In the genomic region with DNA sequence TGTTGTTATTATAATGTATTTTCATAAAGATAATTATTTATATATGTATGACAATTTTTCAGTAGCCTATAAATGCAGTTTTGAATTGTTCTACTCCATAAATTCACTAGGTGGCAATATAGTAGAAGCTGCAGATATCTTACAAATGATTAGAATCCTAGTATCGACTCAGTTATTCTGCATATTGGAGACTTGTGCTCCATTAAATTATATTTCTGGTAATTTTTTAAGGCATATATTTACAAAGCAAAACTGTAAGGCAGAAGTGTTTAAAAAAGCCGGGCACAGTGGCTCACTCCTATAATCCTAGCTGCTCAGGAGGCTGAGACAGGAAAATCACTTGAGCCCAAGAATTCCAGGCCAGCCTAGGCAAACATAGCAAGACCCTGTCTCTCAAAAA, we compare ENCODE assay signal across 10 cellular contexts. TPM values are rescaled to one million over a fixed set of nuclear protein-coding genes. Genes with fewer than 3 reads are reported as not detected.
DNase-seq lines count a peak whose midpoint lies in the region; ATAC-seq and TF ChIP-seq lines count a peak whose summit lies in the region.
"Had no signal": no experiment of that assay in that cellular context is flagged by ENCODE, and none has a peak within 500 bp of the region (broad histone marks: within the 10 kb centered on the region; RNA-seq: fewer than 3 reads in every experiment).

No MANE protein-coding gene starts in this region.

- no peaks in the 10 kb centered on the region for H3K4me1 ChIP-seq in gastrocnemius medialis

- DNase-seq in DMS53 (lab: John Stamatoyannopoulos, UW) (peak; percentile 43), DMS53 treated with DMSO at 0.1 percent for 48 hours (lab: John Stamatoyannopoulos, UW; ENCODE audit: unreplicated experiment) (no peak), M059J (ENCODE audit: low read depth) (peak; percentile 22), myocyte (ENCODE audit: low read depth) (peak; percentile 37), gastrocnemius medialis (no peak)
- no peak for DNase-seq in stimulated activated CD4-positive, alpha-beta T cell treated with anti-CD3 and anti-CD28 coated beads, Interleukin-4, amount 100 ng/mL, for 4 hours
- no peak for DNase-seq in activated T-cell treated with anti-CD3 and anti-CD28 coated beads, Interleukin-2, amount 50 U/mL, for 48 hours
- DNase-seq: effector memory CD8-positive, alpha-beta T cell; nephron progenitor cell had no signal

- H3K4me3 ChIP-seq in gastrocnemius medialis = no peak overlapping the region

- TF ChIP-seq CTCF in VCaP (conservative IDR thresholded peaks at IDR 0.05) (peak; percentile 87), gastrocnemius medialis (IDR thresholded peaks at IDR 0.05 in 4 of 5, conservative IDR thresholded peaks at IDR 0.05 in 1 of 5) (no peak)

- no peak overlapping the region for H3K27ac ChIP-seq in VCaP
- no peak overlapping the region for H3K27ac ChIP-seq in gastrocnemius medialis

- TF ChIP-seq POLR2A in gastrocnemius medialis (IDR thresholded peaks at IDR 0.05) = no peak

- in situ Hi-C loops in gastrocnemius medialis (cut with MboI; ENCODE audit: low sequenced_read_pairs in 4 of 4) = no loop called here

- no peak for ATAC-seq in gastrocnemius medialis
- ATAC-seq: effector memory CD8-positive, alpha-beta T cell had no signal

- intact Hi-C loops in gastrocnemius medialis (cut with DNase I; ENCODE audit: low total_unique reads) = no loop called here

- no peaks in the 10 kb centered on the region for H3K27me3 ChIP-seq in gastrocnemius medialis

- no peaks in the 10 kb centered on the region for H3K36me3 ChIP-seq in gastrocnemius medialis

- H3K9me3 ChIP-seq in gastrocnemius medialis = no peaks in the 10 kb centered on the region

RNA-seq across cellular contexts. Expression of a gene that starts 58.7 kb away (rescaled TPM):
- total RNA-seq in M059J (2014; rRNA removed; shearing (Covaris generic)) = 8.0 and 17.3 TPM in 2 replicates
- total RNA-seq in myocyte = 12.7 and 13.1 TPM in 2 replicates
- polyA plus RNA-seq in myocyte (2012) = 6.5 TPM
- total RNA-seq in gastrocnemius medialis = 1 to 10 TPM; 2.3 to 9.9 (median 7.5) TPM

Comparison
In these comparisons a context has a peak if more than half of its experiments do, and no peak if none do; other contexts are left out.
1. DNase-seq: peak in DMS53 (single experiment), M059J (single experiment) and myocyte (single experiment); none in DMS53 treated with DMSO at 0.1 percent for 48 hours (single experiment), gastrocnemius medialis (0 of 2), stimulated activated CD4-positive, alpha-beta T cell treated with anti-CD3 and anti-CD28 coated beads, Interleukin-4, amount 100 ng/mL, for 4 hours (0 of 2) and activated T-cell treated with anti-CD3 and anti-CD28 coated beads, Interleukin-2, amount 50 U/mL, for 48 hours (0 of 2).